In genomic region chr5:38466444-38467189, GRCh38 we compare ENCODE assay signal across 10 cellular contexts.
DNase-seq lines count a peak whose midpoint lies in the region; ATAC-seq and TF ChIP-seq lines count a peak whose summit lies in the region.
"Had no signal": no experiment of that assay in that cellular context is flagged by ENCODE, and none has a peak within 500 bp of the region (broad histone marks: within the 10 kb centered on the region; RNA-seq: fewer than 3 reads in every experiment).

No MANE protein-coding gene starts in this region.

- H3K27ac ChIP-seq in left lung (peak overlapping the region; percentile 59 to 64), skeletal muscle tissue (ENCODE audit: low read depth, low read length) (peak overlapping the region; percentile 85)

- H3K4me1 ChIP-seq in left lung (peaks cover 20 to 34% of the 10 kb centered on the region in 2 donors), skeletal muscle tissue (ENCODE audit: control insufficient read depth in 3 of 3, insufficient read depth in 3 of 3, low read length in 3 of 3) (peaks cover 72 to 81% (median 76%) of the 10 kb centered on the region in 3 donors)

- ATAC-seq in left lung (peak; percentile 31), GM18861 (IDR thresholded peaks at IDR 0.05; ENCODE audit: unreplicated experiment) (no peak), HG03108 (IDR thresholded peaks at IDR 0.05; ENCODE audit: unreplicated experiment) (no peak)

- no peak overlapping the region for H3K4me3 ChIP-seq in choroid plexus epithelial cell (ENCODE audit: low read depth, low read length)
- H3K4me3 ChIP-seq in left lung, result no peak overlapping the region
- peak overlapping the region in 2 of 3 donors; percentile 56 to 68 for H3K4me3 ChIP-seq in skeletal muscle tissue (ENCODE audit: low read length in 3 of 3)

- no peaks in the 10 kb centered on the region for H3K9me3 ChIP-seq in left lung
- H3K9me3 ChIP-seq in skeletal muscle tissue (ENCODE audit: control insufficient read depth in 3 of 3, low read length in 3 of 3), result no peaks in the 10 kb centered on the region

- H3K27ac Mint-ChIP-seq in activated CD4-positive, alpha-beta T cell treated with anti-CD3 and anti-CD28 coated beads, Interleukin-2, amount 10 ng/mL, durations not matched to agents 24 days and 14 days, result no peak overlapping the region

- DNase-seq in HCEC 1CT (peak; percentile 30), choroid plexus epithelial cell (ENCODE audit: low read depth) (peak; percentile 99), left lung (no peak), NCI-H1092 treated with DMSO at 0.1 percent for 48 hours (lab: John Stamatoyannopoulos, UW) (no peak)
- no peak for DNase-seq in activated CD4-positive, alpha-beta T cell treated with anti-CD3 and anti-CD28 coated beads, Interleukin-2, amount 10 ng/mL, durations not matched to agents 24 days and 14 days
- DNase-seq: DMS153, MV-4-11 had no signal

- H3K9ac ChIP-seq in skeletal muscle tissue (ENCODE audit: low read depth in 1 of 3, low read length in 3 of 3), result peak overlapping the region; percentile 57 to 87 (median 76)

- H3K27me3 Mint-ChIP-seq in activated CD4-positive, alpha-beta T cell treated with anti-CD3 and anti-CD28 coated beads, Interleukin-2, amount 10 ng/mL, durations not matched to agents 24 days and 14 days, result peaks cover 10% of the 10 kb centered on the region

- no peak for TF ChIP-seq CTCF in choroid plexus epithelial cell (conservative IDR thresholded peaks at IDR 0.05; ENCODE audit: low read depth, low read length)
- no peak for TF ChIP-seq CTCF in left lung (IDR thresholded peaks at IDR 0.05)

- H3K9me3 Mint-ChIP-seq in activated CD4-positive, alpha-beta T cell treated with anti-CD3 and anti-CD28 coated beads, Interleukin-2, amount 10 ng/mL, durations not matched to agents 24 days and 14 days, result no peaks in the 10 kb centered on the region

- H3K36me3 ChIP-seq in left lung (no peaks in the 10 kb centered on the region), skeletal muscle tissue (ENCODE audit: control insufficient read depth in 3 of 3, insufficient read depth in 3 of 3, low read length in 3 of 3) (no peaks in the 10 kb centered on the region)

- H3K4me3 Mint-ChIP-seq in activated CD4-positive, alpha-beta T cell treated with anti-CD3 and anti-CD28 coated beads, Interleukin-2, amount 10 ng/mL, durations not matched to agents 24 days and 14 days, result no peak overlapping the region

- intact Hi-C loops in left lung (cut with DNase I), result no loop called here
- intact Hi-C loops in activated CD4-positive, alpha-beta T cell treated with anti-CD3 and anti-CD28 coated beads, Interleukin-2, amount 10 ng/mL, durations not matched to agents 24 days and 14 days (cut with micrococcal nuclease), result no loop called here

- no peaks in the 10 kb centered on the region for H3K36me3 Mint-ChIP-seq in activated CD4-positive, alpha-beta T cell treated with anti-CD3 and anti-CD28 coated beads, Interleukin-2, amount 10 ng/mL, durations not matched to agents 24 days and 14 days (ENCODE audit: low read depth)

- H3K4me1 Mint-ChIP-seq in activated CD4-positive, alpha-beta T cell treated with anti-CD3 and anti-CD28 coated beads, Interleukin-2, amount 10 ng/mL, durations not matched to agents 24 days and 14 days, result no peaks in the 10 kb centered on the region

- peaks cover 3 to 91% of the 10 kb centered on the region in 2 donors for H3K27me3 ChIP-seq in left lung
- no peaks in the 10 kb centered on the region for H3K27me3 ChIP-seq in skeletal muscle tissue (ENCODE audit: control insufficient read depth in 3 of 3, insufficient read depth in 3 of 3, low read length in 3 of 3)

Comparison
In these comparisons a context has a peak if more than half of its experiments do, and no peak if none do; other contexts are left out.
1. DNase-seq: peak in HCEC 1CT (single experiment) and choroid plexus epithelial cell (single experiment); none in left lung (0 of 2), activated CD4-positive, alpha-beta T cell treated with anti-CD3 and anti-CD28 coated beads, Interleukin-2, amount 10 ng/mL, durations not matched to agents 24 days and 14 days (single experiment) and NCI-H1092 treated with DMSO at 0.1 percent for 48 hours (single experiment).
2. H3K4me3 ChIP-seq: peak in skeletal muscle tissue (2 of 3); none in choroid plexus epithelial cell (single experiment) and left lung (0 of 2).